28 cellular contexts compared by ENCODE assay signal in genomic region chr5:176418251-176418650, GRCh38. TPM values are rescaled to one million over a fixed set of nuclear protein-coding genes. Genes with fewer than 3 reads are reported as not detected.
DNase-seq lines count a peak whose midpoint lies in the region; ATAC-seq, FAIRE-seq and TF ChIP-seq lines count a peak whose summit lies in the region.
"Had no signal": no experiment of that assay in that cellular context is flagged by ENCODE, and none has a peak within 500 bp of the region (broad histone marks: within the 10 kb centered on the region; RNA-seq: fewer than 3 reads in every experiment).

No MANE protein-coding gene starts in this region.

- peaks cover 4% of the 10 kb centered on the region for H3K9me3 Mint-ChIP-seq in Calu3 (ENCODE audit: low read depth, unreplicated experiment)
- H3K9me3 Mint-ChIP-seq in H9 = peaks cover 30 to 46% of the 10 kb centered on the region in 2 experiments
- H3K9me3 Mint-ChIP-seq: activated T-cell treated with anti-CD3 and anti-CD28 coated beads, Interleukin-2, amount 50 U/mL, for 24 hours; T-cell had no signal

- H2AK5ac ChIP-seq in H9 (ENCODE audit: insufficient read length, low read length) = no peak overlapping the region

- no peak overlapping the region for H3K14ac ChIP-seq in H9 (ENCODE audit: insufficient read depth, low read length)

- H3K4me3 ChIP-seq in parathyroid adenoma (ENCODE audit: low read depth, low read length) = no peak overlapping the region
- H3K4me3 ChIP-seq: A549, dorsolateral prefrontal cortex, lung, right atrium auricular region had no signal

- H3K27me3 Mint-ChIP-seq in Calu3 (ENCODE audit: unreplicated experiment) (no peaks in the 10 kb centered on the region), H9 (ENCODE audit: low read depth) (peaks cover 26% of the 10 kb centered on the region)
- H3K27me3 Mint-ChIP-seq: activated T-cell treated with anti-CD3 and anti-CD28 coated beads, Interleukin-2, amount 50 U/mL, for 24 hours had no signal

- H2BK120ac ChIP-seq in H9 (ENCODE audit: low read depth, low read length, poor library complexity, severe bottlenecking) = no peak overlapping the region

- H3K4me3 Mint-ChIP-seq in Calu3 (ENCODE audit: low read depth, unreplicated experiment) = no peak overlapping the region
- no peak overlapping the region for H3K4me3 Mint-ChIP-seq in H9
- H3K4me3 Mint-ChIP-seq: activated T-cell treated with anti-CD3 and anti-CD28 coated beads, Interleukin-2, amount 50 U/mL, for 24 hours; B cell had no signal

- DNase-seq in Calu3 (peak; percentile 66), RCC 7860 (ENCODE audit: low spot score) (peak; percentile 63), epithelial cell of prostate (ENCODE audit: low read depth, low spot score) (peak; percentile 94), CD1c-positive myeloid dendritic cell (ENCODE audit: extremely low spot score) (no peak), T-helper 2 cell (no peak), H9 (no peak)
- DNase-seq: activated naive CD4-positive, alpha-beta T cell; activated T-cell treated with anti-CD3 and anti-CD28 coated beads, Interleukin-2, amount 50 U/mL, for 24 hours; amygdala; dorsolateral prefrontal cortex; EL; hippocampal formation; KBM-7; NCI-H1694 treated with DMSO at 0.1 percent for 48 hours; NCI-H774; SHP77 treated with DMSO at 0.1 percent for 48 hours; T-cell had no signal

- peaks cover 5% of the 10 kb centered on the region for H3K23me2 ChIP-seq in H9 (ENCODE audit: insufficient read length, low read depth, low read length, poor library complexity, severe bottlenecking)

- H3K9me3 ChIP-seq in parathyroid adenoma (ENCODE audit: control insufficient read depth, low read length) (no peaks in the 10 kb centered on the region), H9 (ENCODE audit: control insufficient read depth, low read depth, low read length) (no peaks in the 10 kb centered on the region)
- H3K9me3 ChIP-seq: neutrophil, right atrium auricular region had no signal

- no peak overlapping the region for H3K4ac ChIP-seq in H9 (ENCODE audit: low read depth, low read length)

- no CpG with 5 or more reads among the region's 9 CpGs for WGBS in H9 (ENCODE audit: extremely low coverage, insufficient read length, low lambda C conversion rate)

- H3K4me1 Mint-ChIP-seq in Calu3 (ENCODE audit: low read depth, unreplicated experiment) (peaks cover 38% of the 10 kb centered on the region), H9 (peaks cover 6 to 9% of the 10 kb centered on the region in 2 experiments; a peak in 3 of 4 replicates)

- CTCF ChIA-PET in Calu3 (lab: Charles Lee) = interaction anchor here (0.6 to 3.6 kb wide), 5 partner anchors 30 to 684 kb away, joined by 3 to 31 read pairs (median 4); partner anchors contain the start of genes FAF2, RNF44 and TSPAN17

- H4K91ac ChIP-seq in H9 (ENCODE audit: insufficient read length, low read depth, low read length) = no peak overlapping the region

- intact Hi-C loops in Calu3 (cut with micrococcal nuclease; ENCODE audit: unreplicated experiment) = loop anchor here (5.0 to 10.0 kb wide), 2 partner anchors 119 to 197 kb away; partner anchors contain the start of genes GPRIN1 and RNF44

- no peak for FAIRE-seq in RCC 7860 (lab: Jason Lieb, UNC)
- FAIRE-seq: A549, frontal cortex, H54, islet of Langerhans, urothelium cell line had no signal

- H3K36me3 Mint-ChIP-seq in Calu3 (ENCODE audit: insufficient read depth, unreplicated experiment) (peaks cover 22% of the 10 kb centered on the region), H9 (ENCODE audit: insufficient read depth in 1 of 3, low read depth in 3 of 3) (peaks cover 0 to 28% (median 17%) of the 10 kb centered on the region in 3 experiments; a peak in 5 of 7 replicates)
- H3K36me3 Mint-ChIP-seq: T-cell had no signal

- no peak overlapping the region for H2BK5ac ChIP-seq in H9 (ENCODE audit: insufficient read length, low read length)

- H2BK20ac ChIP-seq in H9 (ENCODE audit: low read depth, low read length, poor library complexity, severe bottlenecking) = no peak overlapping the region

- H3K4me2 ChIP-seq in parathyroid adenoma (ENCODE audit: low read length) (no peak overlapping the region), H9 (ENCODE audit: insufficient read depth, insufficient read length, low read length) (no peak overlapping the region)
- H3K4me2 ChIP-seq: A549 had no signal

- BruUV-seq in Calu3 (replicated peaks; lab: Mats Ljungman, UMichigan) = no TSS peak

- H3K79me2 ChIP-seq in parathyroid adenoma = peaks cover 26% of the 10 kb centered on the region
- H3K79me2 ChIP-seq in H9 (ENCODE audit: insufficient read depth, low read length) = no peaks in the 10 kb centered on the region

- H3K27ac Mint-ChIP-seq in Calu3 (ENCODE audit: unreplicated experiment) = no peak overlapping the region
- no peak overlapping the region for H3K27ac Mint-ChIP-seq in H9
- H3K27ac Mint-ChIP-seq: activated T-cell treated with anti-CD3 and anti-CD28 coated beads, Interleukin-2, amount 50 U/mL, for 24 hours; B cell had no signal

- H2BK15ac ChIP-seq in H9 (ENCODE audit: low read depth, low read length) = no peak overlapping the region

- H3K27ac ChIP-seq in epithelial cell of prostate (peak overlapping the region; percentile 98), parathyroid adenoma (no peak overlapping the region), H9 (ENCODE audit: insufficient read length, low read depth, low read length) (no peak overlapping the region)
- H3K27ac ChIP-seq: A549, dorsolateral prefrontal cortex, neutrophil, right atrium auricular region had no signal

- no peak for TF ChIP-seq CTCF in Calu3 (IDR thresholded peaks at IDR 0.05; ENCODE audit: unreplicated experiment)
- TF ChIP-seq CTCF in parathyroid adenoma (IDR thresholded peaks at IDR 0.05) = no peak
- TF ChIP-seq CTCF in H9 (conservative IDR thresholded peaks at IDR 0.05) = no peak

- H3T11ph ChIP-seq in H9 (ENCODE audit: low read length) = no peak overlapping the region

- H3K23ac ChIP-seq in H9 (ENCODE audit: insufficient read length, low read depth, low read length) = no peak overlapping the region

- no peak overlapping the region for H3K56ac ChIP-seq in H9 (ENCODE audit: insufficient read length, low read depth, low read length)

- H4K5ac ChIP-seq in H9 (ENCODE audit: insufficient read length, low read depth, low read length) = no peak overlapping the region

- no peak for ATAC-seq in HG03442 (IDR thresholded peaks at IDR 0.05; ENCODE audit: unreplicated experiment)
- ATAC-seq: A549, T-cell had no signal

- H4K20me1 ChIP-seq in H9 (ENCODE audit: control insufficient read depth, insufficient read depth, insufficient read length) = no peaks in the 10 kb centered on the region

- H2AFZ ChIP-seq in parathyroid adenoma = peak overlapping the region; percentile 53
- no peak overlapping the region for H2AFZ ChIP-seq in H9 (ENCODE audit: low read length)

- H4K8ac ChIP-seq in H9 (replicated peaks; ENCODE audit: insufficient read length, low read depth, low read length) = no peak overlapping the region

- no peak overlapping the region for H3K18ac ChIP-seq in H9 (ENCODE audit: insufficient read length, low read depth, low read length)

- H3K79me1 ChIP-seq in H9 (ENCODE audit: insufficient read depth, low read depth, low read length, poor library complexity, severe bottlenecking) = no peaks in the 10 kb centered on the region

- peaks cover 14% of the 10 kb centered on the region for H3K4me1 ChIP-seq in parathyroid adenoma
- no peaks in the 10 kb centered on the region for H3K4me1 ChIP-seq in H9 (ENCODE audit: insufficient read depth, low read length)

- H3K9ac ChIP-seq in parathyroid adenoma = no peak overlapping the region
- H3K9ac ChIP-seq in H9 (ENCODE audit: extremely low read depth, insufficient read length, low read length) = no peak overlapping the region

- H3K27me3 ChIP-seq in parathyroid adenoma (ENCODE audit: control insufficient read depth, insufficient read depth, low read length) = no peaks in the 10 kb centered on the region
- H3K27me3 ChIP-seq in H9 (ENCODE audit: insufficient read depth, low read length) = no peaks in the 10 kb centered on the region; the same call in 1 of the 2 replicates
- H3K27me3 ChIP-seq: dorsolateral prefrontal cortex, neutrophil, right atrium auricular region had no signal

- H2BK12ac ChIP-seq in H9 (ENCODE audit: insufficient read length, low read depth, low read length) = no peak overlapping the region

- H3K36me3 ChIP-seq in parathyroid adenoma (ENCODE audit: control insufficient read depth, insufficient read depth, low read length) = no peaks in the 10 kb centered on the region
- H3K36me3 ChIP-seq: neutrophil, right atrium auricular region had no signal

RNA-seq across cellular contexts. Expression of gene CLTB, which starts 1.9 kb away (rescaled TPM):
- total RNA-seq in Calu3 (2022) (104 and 116 TPM in 2 replicates), H9 (2021) (31.6 and 34.5 TPM in 2 replicates)

RNA-seq across cellular contexts. Expression of gene HIGD2A, which starts 29.7 kb away (rescaled TPM):
- total RNA-seq in Calu3 (2022) (72.5 and 72.6 TPM in 2 replicates), H9 (2021) (92.3 and 92.8 TPM in 2 replicates)

RNA-seq across cellular contexts. Expression of gene NOP16, which starts 29.9 kb away (rescaled TPM):
- 84.5 and 88.5 TPM in 2 replicates for total RNA-seq in Calu3 (2022)
- total RNA-seq in H9 (2021) = 104 and 114 TPM in 2 replicates

RNA-seq across cellular contexts. Expression of gene FAF2, which starts 29.9 kb away (rescaled TPM):
- total RNA-seq in Calu3 (2022) = 68.9 and 73.6 TPM in 2 replicates
- 42.4 and 44.4 TPM in 2 replicates for total RNA-seq in H9 (2021)

RNA-seq across cellular contexts. Expression of gene ARL10, which starts 53.0 kb away (rescaled TPM):
- total RNA-seq in Calu3 (2022) = 3.8 and 4.2 TPM in 2 replicates
- 7.9 and 9.6 TPM in 2 replicates for total RNA-seq in H9 (2021)

Comparison
In these comparisons a context has a peak if more than half of its experiments do, and no peak if none do; other contexts are left out.
1. DNase-seq: peak in Calu3 (single experiment), RCC 7860 (single experiment) and epithelial cell of prostate (single experiment); none in CD1c-positive myeloid dendritic cell (single experiment), T-helper 2 cell (0 of 5) and H9 (single experiment).